In the genomic region with DNA sequence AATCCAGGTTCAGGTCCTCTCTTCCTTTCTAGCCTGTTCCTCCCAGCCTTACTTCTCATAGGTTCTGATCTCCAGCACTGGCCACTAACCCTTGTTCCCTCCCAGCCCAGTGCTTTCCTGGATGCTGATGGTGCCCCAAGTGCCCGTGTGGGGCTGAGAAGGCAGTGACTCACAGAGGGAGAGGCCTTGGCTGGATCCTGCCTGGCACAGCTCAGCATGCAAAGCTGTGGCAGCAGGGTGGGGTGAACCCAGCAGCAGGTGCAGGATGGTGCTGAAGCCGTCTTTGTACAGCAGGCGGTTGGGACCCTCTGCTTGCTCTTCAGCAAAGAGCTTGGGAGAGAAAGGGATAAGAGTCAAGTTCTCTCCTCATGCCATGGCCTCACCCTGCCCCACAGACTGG, we compare ENCODE assay signal across 31 cellular contexts. TPM values are rescaled to one million over a fixed set of nuclear protein-coding genes. Genes with fewer than 3 reads are reported as not detected.
DNase-seq lines count a peak whose midpoint lies in the region; ATAC-seq, FAIRE-seq and TF ChIP-seq lines count a peak whose summit lies in the region.
"Had no signal": no experiment of that assay in that cellular context is flagged by ENCODE, and none has a peak within 500 bp of the region (broad histone marks: within the 10 kb centered on the region; RNA-seq: fewer than 3 reads in every experiment).

No MANE protein-coding gene starts in this region.

- H3K79me1 ChIP-seq in neuronal stem cell (ENCODE audit: low read depth, low read length), result no peaks in the 10 kb centered on the region

- CTCF ChIA-PET in A549 (lab: Yijun Ruan, JAX) (interaction anchor here (0.9 to 4.9 kb wide), 7 partner anchors 8 to 150 kb away, joined by 4 to 34 read pairs (median 7); a partner anchor contains a TSS), PC-3 (lab: Charles Lee) (interaction anchor here (0.6 kb wide), 1 partner anchor 249 kb away, joined by 3 read pairs; no protein-coding TSS in a partner anchor)

- H3K27me3 Mint-ChIP-seq in immature natural killer cell (ENCODE audit: low read depth in 3 of 3), result peaks cover 0 to 2% (median 0%) of the 10 kb centered on the region in 3 donors
- H3K27me3 Mint-ChIP-seq: activated CD4-positive, alpha-beta T cell treated with anti-CD3 and anti-CD28 coated beads for 36 hours; activated naive CD4-positive, alpha-beta T cell treated with anti-CD3 and anti-CD28 coated beads, Interleukin-2, amount 50 U/mL, for 24 hours; stimulated activated memory B cell treated with anti-CD40 and anti-IgM and Interleukin-4, amounts not matched to agents 10 μg/mL and 1 μg/mL and 100 μg/mL, for 72 hours; T-cell had no signal

- H3K14ac ChIP-seq in neuronal stem cell (ENCODE audit: low read length), result no peak overlapping the region

- H3K4me3 Mint-ChIP-seq in immature natural killer cell, result no peak overlapping the region
- H3K4me3 Mint-ChIP-seq: activated CD4-positive, alpha-beta T cell treated with anti-CD3 and anti-CD28 coated beads for 36 hours; activated naive CD4-positive, alpha-beta T cell treated with anti-CD3 and anti-CD28 coated beads, Interleukin-2, amount 50 U/mL, for 24 hours; activated T-helper 1 cell treated with anti-CD3 and anti-CD28 coated beads, Interleukin-12 subunit alpha, Interleukin-12 subunit beta, Interleukin-2, Interleukin-4 antibody, amounts not matched to agents 30 ng/mL and 10 ng/mL and 1 ng/mL, durations not matched to agents 14 hours and 24 hours and 36 hours; neural crest cell; stimulated activated memory B cell treated with anti-CD40 and anti-IgM and Interleukin-4, amounts not matched to agents 10 μg/mL and 1 μg/mL and 100 μg/mL, for 72 hours; T-cell had no signal

- no peak for TF ChIP-seq POLR2A in A549 (IDR thresholded peaks at IDR 0.05; ENCODE audit: low read length)

- H3K18ac ChIP-seq in neuronal stem cell (ENCODE audit: low read length), result no peak overlapping the region

- TF ChIP-seq CTCF in A549 (IDR thresholded peaks at IDR 0.05) (no peak), PC-3 (conservative IDR thresholded peaks at IDR 0.05; ENCODE audit: low read depth, low read length) (no peak), epithelial cell of esophagus (IDR thresholded peaks at IDR 0.05; ENCODE audit: insufficient read depth, low read depth, low read length, missing control alignments) (no peak)

- intact Hi-C loops in PC-3 (cut with micrococcal nuclease) (no loop called here), right cardiac atrium (cut with DNase I) (loop anchor here in 1 of 4 donors (10.0 kb wide), 1 partner anchor 225 kb away; a partner anchor contains a TSS), Right ventricle myocardium superior (cut with DNase I) (no loop called here)

- H3K4me1 ChIP-seq in A549, result peaks cover 8% of the 10 kb centered on the region; the same call in 2 of the 3 replicates
- H3K4me1 ChIP-seq in PC-3 (ENCODE audit: insufficient read depth, low read length), result peaks cover 43% of the 10 kb centered on the region
- H3K4me1 ChIP-seq in neuronal stem cell (ENCODE audit: control insufficient read depth in 2 of 2, insufficient read depth in 1 of 2, low read depth in 1 of 2, low read length in 2 of 2), result no peaks in the 10 kb centered on the region
- no peaks in the 10 kb centered on the region for H3K4me1 ChIP-seq in right cardiac atrium (ENCODE audit: control insufficient read depth, insufficient read depth, low read length)
- H3K4me1 ChIP-seq: psoas muscle had no signal

- no peak overlapping the region for H4K91ac ChIP-seq in neuronal stem cell (ENCODE audit: low read depth, low read length, poor library complexity)

- H3K4me1 Mint-ChIP-seq in immature natural killer cell, result no peaks in the 10 kb centered on the region
- H3K4me1 Mint-ChIP-seq: activated CD4-positive, alpha-beta T cell treated with anti-CD3 and anti-CD28 coated beads for 36 hours; activated naive CD4-positive, alpha-beta T cell treated with anti-CD3 and anti-CD28 coated beads, Interleukin-2, amount 50 U/mL, for 24 hours; neural crest cell; stimulated activated memory B cell treated with anti-CD40 and anti-IgM and Interleukin-4, amounts not matched to agents 10 μg/mL and 1 μg/mL and 100 μg/mL, for 72 hours had no signal

- POLR2A ChIA-PET in A549 (lab: Yijun Ruan, JAX) (no interaction called here), PC-3 (lab: Charles Lee; ENCODE audit: unreplicated experiment) (interaction anchor here (0.9 kb wide), 1 partner anchor 16 kb away, joined by 3 read pairs; a partner anchor contains a TSS)

- H3K23ac ChIP-seq in neuronal stem cell (ENCODE audit: low read depth, low read length, poor library complexity), result peak overlapping the region; percentile 38

- no peak overlapping the region for H2BK15ac ChIP-seq in neuronal stem cell (ENCODE audit: low read length)

- H3K4me2 ChIP-seq in A549 (no peak overlapping the region), PC-3 (ENCODE audit: low read length) (peak overlapping the region; percentile 58; the same call in 1 of the 2 replicates), neuronal stem cell (ENCODE audit: insufficient read depth, low read length, poor library complexity, severe bottlenecking) (no peak overlapping the region)
- H3K4me2 ChIP-seq: BLaER1 treated with 17β-estradiol and CSF1 and Interleukin-3, amounts not matched to agents 10 nM and 100 nM had no signal

- H3K9me3 ChIP-seq in A549 (no peaks in the 10 kb centered on the region), PC-3 (ENCODE audit: low read length) (no peaks in the 10 kb centered on the region), neuronal stem cell (replicated peaks in 1 of 2; ENCODE audit: control insufficient read depth in 2 of 2, insufficient read depth in 1 of 2, low read depth in 1 of 2, low read length in 2 of 2) (no peaks in the 10 kb centered on the region), right cardiac atrium (ENCODE audit: control insufficient read depth, low read length) (no peaks in the 10 kb centered on the region)
- H3K9me3 ChIP-seq: BLaER1 treated with 17β-estradiol and CSF1 and Interleukin-3, amounts not matched to agents 10 nM and 100 nM; Caco-2; psoas muscle had no signal

- H3K27me3 ChIP-seq in PC-3 (ENCODE audit: low read length) (no peaks in the 10 kb centered on the region), neuronal stem cell (ENCODE audit: control insufficient read depth in 3 of 3, insufficient read depth in 3 of 3, low read depth in 1 of 3, low read length in 3 of 3) (no peaks in the 10 kb centered on the region), right cardiac atrium (ENCODE audit: control insufficient read depth, insufficient read depth) (no peaks in the 10 kb centered on the region)
- H3K27me3 ChIP-seq: BLaER1 treated with 17β-estradiol and CSF1 and Interleukin-3, amounts not matched to agents 10 nM and 100 nM had no signal

- H3K27ac ChIP-seq in A549 (no peak overlapping the region), PC-3 (ENCODE audit: low read length) (peak overlapping the region; percentile 49), neuronal stem cell (replicated peaks; ENCODE audit: low read length) (no peak overlapping the region), right cardiac atrium (ENCODE audit: low read length) (no peak overlapping the region)
- H3K27ac ChIP-seq: BLaER1 treated with 17β-estradiol and CSF1 and Interleukin-3, amounts not matched to agents 10 nM and 100 nM; psoas muscle had no signal

- peaks cover 16 to 41% (median 26%) of the 10 kb centered on the region in 3 donors for H3K36me3 Mint-ChIP-seq in immature natural killer cell

- H4K8ac ChIP-seq in neuronal stem cell (ENCODE audit: low read depth, low read length), result no peak overlapping the region

- H3K4me3 ChIP-seq in A549, result no peak overlapping the region
- no peak overlapping the region for H3K4me3 ChIP-seq in PC-3 (ENCODE audit: low read length)
- no peak overlapping the region for H3K4me3 ChIP-seq in epithelial cell of esophagus (ENCODE audit: low read length)
- H3K4me3 ChIP-seq in neuronal stem cell (ENCODE audit: low read length in 2 of 2), result no peak overlapping the region
- H3K4me3 ChIP-seq in right cardiac atrium (ENCODE audit: low read length), result no peak overlapping the region
- H3K4me3 ChIP-seq: BLaER1 treated with 17β-estradiol and CSF1 and Interleukin-3, amounts not matched to agents 10 nM and 100 nM; psoas muscle; skin epidermis had no signal

- H3K9me3 Mint-ChIP-seq in immature natural killer cell, result no peaks in the 10 kb centered on the region
- H3K9me3 Mint-ChIP-seq: activated naive CD4-positive, alpha-beta T cell treated with anti-CD3 and anti-CD28 coated beads, Interleukin-2, amount 50 U/mL, for 24 hours; activated T-helper 1 cell treated with anti-CD3 and anti-CD28 coated beads, Interleukin-12 subunit alpha, Interleukin-12 subunit beta, Interleukin-2, Interleukin-4 antibody, amounts not matched to agents 30 ng/mL and 10 ng/mL and 1 ng/mL, durations not matched to agents 14 hours and 24 hours and 36 hours; neural crest cell; stimulated activated memory B cell treated with anti-CD40 and anti-IgM and Interleukin-4, amounts not matched to agents 10 μg/mL and 1 μg/mL and 100 μg/mL, for 72 hours; T-cell had no signal

- no peak overlapping the region for H2BK5ac ChIP-seq in neuronal stem cell (ENCODE audit: low read length)

- FAIRE-seq in A549 (lab: Jason Lieb, UNC), result no peak
- FAIRE-seq: A204.1, astrocyte, GM19239, TTC549 had no signal

- H3K36me3 ChIP-seq in PC-3 (ENCODE audit: low read depth, low read length), result peaks cover 42% of the 10 kb centered on the region
- peaks cover 48 to 77% of the 10 kb centered on the region in 2 donors for H3K36me3 ChIP-seq in neuronal stem cell (replicated peaks in 1 of 2; ENCODE audit: control insufficient read depth in 2 of 2, insufficient read depth in 2 of 2, low read length in 2 of 2)

- TSS peak; percentile 26 for BruUV-seq in PC-3 (replicated peaks; lab: Mats Ljungman, UMichigan)

- H2BK12ac ChIP-seq in neuronal stem cell (ENCODE audit: low read length), result no peak overlapping the region

- no peak overlapping the region for H2AK5ac ChIP-seq in neuronal stem cell (ENCODE audit: low read depth, low read length)

- no peak for DNase-seq in A549 (ENCODE audit: low read depth in 1 of 2, low spot score in 1 of 2)
- DNase-seq in PC-3, result peak; percentile 68
- peak; percentile 63 for DNase-seq in epithelial cell of esophagus (ENCODE audit: low read depth)
- DNase-seq in neuronal stem cell (ENCODE audit: low spot score), result no peak
- DNase-seq in right cardiac atrium, result no peak
- no peak for DNase-seq in Right ventricle myocardium superior
- no peak for DNase-seq in immature natural killer cell
- DNase-seq: activated CD4-positive, alpha-beta T cell treated with anti-CD3 and anti-CD28 coated beads for 36 hours; Caco-2; DND-41; midbrain; NCI-H1092 treated with DMSO at 0.1 percent for 48 hours; NCI-H2029 treated with DMSO at 0.1 percent for 48 hours; NCI-H345; NCI-H774; psoas muscle; stimulated activated CD4-positive, alpha-beta T cell treated with anti-CD3 and anti-CD28 coated beads, Interleukin-2, amount 100 ng/mL, for 24 hours; T-cell had no signal

- WGBS in A549 (ENCODE audit: missing lambda C conversion rate), result 65% methylated on average over 3 of the region's 3 CpGs
- WGBS in neuronal stem cell (ENCODE audit: extremely low coverage in 2 of 2, insufficient read length in 2 of 2, insufficient replicate concordance in 1 of 2), 2 donors, result no CpG with 5 or more reads among the region's 3 CpGs
- WGBS in right cardiac atrium, result 88% methylated on average over 3 of the region's 3 CpGs

- no peak for TF ChIP-seq RAD21 in A549 (conservative IDR thresholded peaks at IDR 0.05 in 1 of 2, IDR thresholded peaks at IDR 0.05 in 1 of 2)

- no peak overlapping the region for H3K27ac Mint-ChIP-seq in immature natural killer cell
- H3K27ac Mint-ChIP-seq: activated CD4-positive, alpha-beta T cell treated with anti-CD3 and anti-CD28 coated beads for 36 hours; activated naive CD4-positive, alpha-beta T cell treated with anti-CD3 and anti-CD28 coated beads, Interleukin-2, amount 50 U/mL, for 24 hours; activated T-helper 1 cell treated with anti-CD3 and anti-CD28 coated beads, Interleukin-12 subunit alpha, Interleukin-12 subunit beta, Interleukin-2, Interleukin-4 antibody, amounts not matched to agents 30 ng/mL and 10 ng/mL and 1 ng/mL, durations not matched to agents 14 hours and 24 hours and 36 hours; stimulated activated memory B cell treated with anti-CD40 and anti-IgM and Interleukin-4, amounts not matched to agents 10 μg/mL and 1 μg/mL and 100 μg/mL, for 72 hours; T-cell had no signal

- H4K20me1 ChIP-seq in PC-3 (ENCODE audit: low read length), result 0 out of 2 replicates have a peak, but pooled peaks cover 8% of the 10 kb centered on the region

- H2AFZ ChIP-seq in PC-3 (ENCODE audit: low read length), result no peak overlapping the region
- H2AFZ ChIP-seq in neuronal stem cell (ENCODE audit: low read length), result no peak overlapping the region

- peak; percentile 48 to 57; a peak in 4 of 6 replicates for ATAC-seq in A549
- ATAC-seq in PC-3, result peak; percentile 90
- no peak for ATAC-seq in right cardiac atrium
- ATAC-seq in Right ventricle myocardium superior (ENCODE audit: poor library complexity), result no peak
- ATAC-seq in HG03571 (IDR thresholded peaks at IDR 0.05; ENCODE audit: unreplicated experiment), result no peak
- ATAC-seq: activated CD4-positive, alpha-beta T cell treated with anti-CD3 and anti-CD28 coated beads for 36 hours; left lobe of liver; psoas muscle; stimulated activated memory B cell treated with anti-CD40 and anti-IgM and Interleukin-4, amounts not matched to agents 10 μg/mL and 1 μg/mL and 100 μg/mL, for 72 hours; T-cell had no signal

- H3K9me2 ChIP-seq in PC-3 (replicated peaks; ENCODE audit: low read length), result no peaks in the 10 kb centered on the region

- no peak overlapping the region for H3K4ac ChIP-seq in neuronal stem cell (ENCODE audit: low read length)

- H3K9ac ChIP-seq in PC-3 (ENCODE audit: low read length) (no peak overlapping the region), neuronal stem cell (ENCODE audit: low read depth, low read length, poor library complexity) (peak overlapping the region; percentile 50)
- H3K9ac ChIP-seq: BLaER1 treated with 17β-estradiol and CSF1 and Interleukin-3, amounts not matched to agents 10 nM and 100 nM had no signal

- H2BK120ac ChIP-seq in neuronal stem cell (ENCODE audit: low read depth, low read length), result peak overlapping the region; percentile 52

- no peaks in the 10 kb centered on the region for H3F3A ChIP-seq in PC-3 (ENCODE audit: low read length, unreplicated experiment)

- no peak for TF ChIP-seq EP300 in A549 (IDR thresholded peaks at IDR 0.05)

- H3K79me2 ChIP-seq in PC-3 (ENCODE audit: low read length), result peaks cover 17% of the 10 kb centered on the region; the same call in 1 of the 2 replicates

RNA-seq across cellular contexts. Expression of a gene that starts 7.6 kb away (rescaled TPM):
- polyA plus RNA-seq in A549 (2011; rRNA removed), result 42.9 and 50.7 TPM in 2 replicates
- 106 and 113 TPM in 2 replicates for polyA plus RNA-seq in A549 (2012; cell fraction: cytosol; rRNA removed)
- 228 and 241 TPM in 2 replicates for polyA plus RNA-seq in A549 (2012; cell fraction: nucleus; rRNA removed)
- 45.9 to 56.1 TPM (median 50.1 TPM) in 3 replicates for polyA plus RNA-seq in A549 (2017; fragmentation: RNase III; extraction: RNeasy Plus Mini Kit Qiagen cat#74134 plus additional on column Dnase treatment)
- polyA minus RNA-seq in A549 (2011; rRNA and poly(A)+ RNA removed), result 22.3 and 32.2 TPM in 2 replicates
- 37.0 and 38.2 TPM in 2 replicates for total RNA-seq in PC-3 (2014; rRNA removed)
- polyA plus RNA-seq in neuronal stem cell (2013, experiment 1 of 2), result 72.2 TPM
- 73.0 TPM for polyA plus RNA-seq in neuronal stem cell (2013, experiment 2 of 2)
- 10 to 100 TPM; 24.1 to 44.9 (median 39.7) TPM for total RNA-seq in right cardiac atrium
- polyA plus RNA-seq in right cardiac atrium, result 36.8 TPM
- 82.4 TPM for total RNA-seq in Right ventricle myocardium superior
- polyA plus RNA-seq in immature natural killer cell, result 1 to 10 TPM; 7.0 to 9.2 (median 7.3) TPM

RNA-seq across cellular contexts. Expression of a gene that starts 16.3 kb away (rescaled TPM):
- polyA plus RNA-seq in A549 (2011; rRNA removed), result not detected in 2 replicates
- not detected in 2 replicates for polyA plus RNA-seq in A549 (2012; cell fraction: cytosol; rRNA removed)
- polyA plus RNA-seq in A549 (2012; cell fraction: nucleus; rRNA removed), result not detected in 2 replicates
- polyA plus RNA-seq in A549 (2017; fragmentation: RNase III; extraction: RNeasy Plus Mini Kit Qiagen cat#74134 plus additional on column Dnase treatment), result not detected in 3 replicates
- not detected in 2 replicates for polyA minus RNA-seq in A549 (2011; rRNA and poly(A)+ RNA removed)
- 0.04 TPM in 1 of 2 replicates, not detected in the other for total RNA-seq in PC-3 (2014; rRNA removed)
- 0.01 TPM for polyA plus RNA-seq in neuronal stem cell (2013, experiment 1 of 2)
- not detected for polyA plus RNA-seq in neuronal stem cell (2013, experiment 2 of 2)
- total RNA-seq in right cardiac atrium, result not detected
- not detected for polyA plus RNA-seq in right cardiac atrium
- not detected for total RNA-seq in Right ventricle myocardium superior
- polyA plus RNA-seq in immature natural killer cell, result not detected
- total RNA-seq: activated CD4-positive, alpha-beta T cell treated with anti-CD3 and anti-CD28 coated beads for 36 hours; activated T-helper 1 cell treated with anti-CD3 and anti-CD28 coated beads, Interleukin-12 subunit alpha, Interleukin-12 subunit beta, Interleukin-2, Interleukin-4 antibody, amounts not matched to agents 30 ng/mL and 10 ng/mL and 1 ng/mL, durations not matched to agents 14 hours and 24 hours and 36 hours; astrocyte; Caco-2; glomerular endothelial cell; left lobe of liver; neural crest cell; psoas muscle; T-cell had no signal

RNA-seq across cellular contexts. Expression of a gene that starts 16.5 kb away (rescaled TPM):
- polyA plus RNA-seq in A549 (2011; rRNA removed) (451 and 688 TPM in 2 replicates), A549 (2017; fragmentation: RNase III; extraction: RNeasy Plus Mini Kit Qiagen cat#74134 plus additional on column Dnase treatment) (463 to 502 TPM (median 470 TPM) in 3 replicates), right cardiac atrium (206 TPM), immature natural killer cell (100 to 1,000 TPM; 350 to 457 (median 379) TPM)
- 808 and 847 TPM in 2 replicates for polyA plus RNA-seq in A549 (2012; cell fraction: cytosol; rRNA removed)
- polyA plus RNA-seq in A549 (2012; cell fraction: nucleus; rRNA removed), result 415 and 774 TPM in 2 replicates
- 201 and 279 TPM in 2 replicates for polyA minus RNA-seq in A549 (2011; rRNA and poly(A)+ RNA removed)
- total RNA-seq in PC-3 (2014; rRNA removed) (291 and 323 TPM in 2 replicates), right cardiac atrium (100 to 1,000 TPM in 3 of 4 donors, 10 to 100 TPM in 1; 87.2 to 122 (median 106) TPM), Right ventricle myocardium superior (136 TPM)
- polyA plus RNA-seq in neuronal stem cell (2013, experiment 1 of 2), result 266 TPM
- polyA plus RNA-seq in neuronal stem cell (2013, experiment 2 of 2), result 270 TPM

RNA-seq across cellular contexts. Expression of a gene that starts 21.8 kb away (rescaled TPM):
- polyA plus RNA-seq in A549 (2011; rRNA removed), result 21.3 and 21.8 TPM in 2 replicates
- 3.6 TPM in 2 replicates for polyA plus RNA-seq in A549 (2012; cell fraction: cytosol; rRNA removed)
- 7.8 and 13.3 TPM in 2 replicates for polyA plus RNA-seq in A549 (2012; cell fraction: nucleus; rRNA removed)
- 5.4 to 7.1 TPM (median 6.0 TPM) in 3 replicates for polyA plus RNA-seq in A549 (2017; fragmentation: RNase III; extraction: RNeasy Plus Mini Kit Qiagen cat#74134 plus additional on column Dnase treatment)
- 36.5 and 37.9 TPM in 2 replicates for polyA minus RNA-seq in A549 (2011; rRNA and poly(A)+ RNA removed)
- total RNA-seq in PC-3 (2014; rRNA removed), result 22.9 TPM in 2 replicates
- polyA plus RNA-seq in neuronal stem cell (2013, experiment 1 of 2), result 9.4 TPM
- 10.4 TPM for polyA plus RNA-seq in neuronal stem cell (2013, experiment 2 of 2)
- total RNA-seq in right cardiac atrium, result 10 to 100 TPM; 15.3 to 21.2 (median 17.5) TPM
- 8.1 TPM for polyA plus RNA-seq in right cardiac atrium
- total RNA-seq in Right ventricle myocardium superior, result 24.9 TPM
- 1 to 10 TPM in 2 of 3 donors, under 1 TPM in 1; 0.35 to 7.8 (median 3.3) TPM for polyA plus RNA-seq in immature natural killer cell

Comparison
In these comparisons a context has a peak if more than half of its experiments do, and no peak if none do; other contexts are left out.
1. ATAC-seq: peak in A549 (2 of 2) and PC-3 (single experiment); none in right cardiac atrium (0 of 2), Right ventricle myocardium superior (single experiment) and HG03571 (single experiment).
2. DNase-seq: peak in PC-3 (single experiment) and epithelial cell of esophagus (single experiment); none in A549 (0 of 2), neuronal stem cell (single experiment), right cardiac atrium (0 of 3), Right ventricle myocardium superior (single experiment) and immature natural killer cell (0 of 3).